ENCODE assay signal across 9 cellular contexts in the genomic region with DNA sequence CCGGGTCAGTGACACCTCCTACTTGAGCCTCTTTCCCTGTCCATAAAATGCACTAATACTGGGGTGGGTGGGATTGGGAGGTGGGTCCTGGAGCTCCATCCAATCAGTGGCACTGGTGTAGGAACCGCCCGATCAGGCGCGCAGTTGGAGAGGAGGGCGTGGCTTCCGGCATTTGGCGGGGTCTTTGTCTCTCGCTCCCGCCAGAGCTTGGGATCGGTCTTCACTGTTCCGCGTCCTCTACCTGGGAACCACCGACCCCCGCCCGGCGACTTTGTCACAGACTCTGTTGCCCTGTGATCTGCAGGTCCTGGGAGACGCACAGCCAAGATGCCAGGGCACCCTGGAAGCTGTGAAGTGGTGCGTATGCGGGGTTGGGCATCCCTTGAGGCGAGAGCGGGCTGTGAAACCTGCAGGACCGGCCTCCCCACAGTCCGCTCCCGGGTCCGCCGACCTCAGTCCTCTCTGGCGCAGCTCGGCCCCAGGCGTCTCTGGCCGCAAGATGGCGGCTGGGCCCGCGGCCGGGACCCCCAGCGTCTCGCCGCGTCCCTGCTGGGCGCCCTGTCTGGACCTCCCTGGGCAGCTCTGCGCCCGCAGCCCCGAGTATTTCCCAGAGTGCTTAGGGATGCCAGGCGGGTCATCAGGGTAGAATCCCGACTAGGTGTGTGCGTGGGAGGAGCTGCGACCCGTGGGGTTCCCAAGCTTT. TPM values are rescaled to one million over a fixed set of nuclear protein-coding genes. Genes with fewer than 3 reads are reported as not detected.
DNase-seq lines count a peak whose midpoint lies in the region; ATAC-seq and TF ChIP-seq lines count a peak whose summit lies in the region.
"Had no signal": no experiment of that assay in that cellular context is flagged by ENCODE, and none has a peak within 500 bp of the region (broad histone marks: within the 10 kb centered on the region; RNA-seq: fewer than 3 reads in every experiment).

No MANE protein-coding gene starts in this region.

- no peaks in the 10 kb centered on the region for H3K27me3 ChIP-seq in neuronal stem cell (ENCODE audit: control insufficient read depth in 3 of 3, insufficient read depth in 3 of 3, low read depth in 1 of 3, low read length in 3 of 3)

- no peak overlapping the region for H2BK5ac ChIP-seq in neuronal stem cell (ENCODE audit: low read length)

- H2BK15ac ChIP-seq in neuronal stem cell (ENCODE audit: low read length) = no peak overlapping the region

- peak overlapping the region; percentile 83 for H3K4me3 Mint-ChIP-seq in WTC11

- H4K8ac ChIP-seq in neuronal stem cell (ENCODE audit: low read depth, low read length) = peak overlapping the region; percentile 43

- H3K9ac ChIP-seq in neuronal stem cell (ENCODE audit: low read depth, low read length, poor library complexity) = peak overlapping the region; percentile 100

- no peak for TF ChIP-seq CTCF in NB4 (IDR thresholded peaks at IDR 0.05; ENCODE audit: low read depth, low read length)
- TF ChIP-seq CTCF in WTC11 (IDR thresholded peaks at IDR 0.05) = no peak

- H2BK120ac ChIP-seq in neuronal stem cell (ENCODE audit: low read depth, low read length) = no peak overlapping the region

- H3K4me3 ChIP-seq in NB4 (ENCODE audit: low read depth, low read length) (peak overlapping the region; percentile 86), neuronal stem cell (ENCODE audit: low read length in 2 of 2) (peak overlapping the region; percentile 90 to 95)

- H3K36me3 ChIP-seq in neuronal stem cell (replicated peaks in 1 of 2; ENCODE audit: control insufficient read depth in 2 of 2, insufficient read depth in 2 of 2, low read length in 2 of 2) = peaks cover 8 to 44% of the 10 kb centered on the region in 2 donors

- H2AK5ac ChIP-seq in neuronal stem cell (ENCODE audit: low read depth, low read length) = no peak overlapping the region

- WGBS in neuronal stem cell (ENCODE audit: extremely low coverage in 2 of 2, insufficient read length in 2 of 2, insufficient replicate concordance in 1 of 2), 2 donors = no CpG with 5 or more reads among the region's 48 CpGs

- peaks cover 3% of the 10 kb centered on the region for H3K79me1 ChIP-seq in neuronal stem cell (ENCODE audit: low read depth, low read length)

- peaks cover 11% of the 10 kb centered on the region for H3K27me3 Mint-ChIP-seq in WTC11 (ENCODE audit: low read depth)

- peaks cover 30% of the 10 kb centered on the region for H3K4me1 Mint-ChIP-seq in WTC11

- peak overlapping the region; percentile 100 for H3K18ac ChIP-seq in neuronal stem cell (ENCODE audit: low read length)

- H3K4me1 ChIP-seq in neuronal stem cell (ENCODE audit: control insufficient read depth in 2 of 2, insufficient read depth in 1 of 2, low read depth in 1 of 2, low read length in 2 of 2) = peaks cover 0 to 1% of the 10 kb centered on the region in 2 donors
- H3K4me1 ChIP-seq: Caco-2 had no signal

- peak overlapping the region; percentile 95 for H4K91ac ChIP-seq in neuronal stem cell (ENCODE audit: low read depth, low read length, poor library complexity)

- TF ChIP-seq POLR2A in NB4 (IDR thresholded peaks at IDR 0.05; ENCODE audit: extremely low read depth, insufficient read length) = peak; percentile 25

- peak overlapping the region; percentile 97 for H3K23ac ChIP-seq in neuronal stem cell (ENCODE audit: low read depth, low read length, poor library complexity)

- peak overlapping the region; percentile 58 for H3K4me2 ChIP-seq in neuronal stem cell (ENCODE audit: insufficient read depth, low read length, poor library complexity, severe bottlenecking)

- H3K36me3 Mint-ChIP-seq in WTC11 = peaks cover 41% of the 10 kb centered on the region

- DNase-seq in activated CD4-positive, alpha-beta T cell treated with anti-CD3 and anti-CD28 coated beads for 48 hours = peak; percentile 13
- DNase-seq in activated CD4-positive, alpha-beta T cell treated with anti-CD3 and anti-CD28 coated beads for 1 hour = no peak
- DNase-seq in NB4 (ENCODE audit: low read depth) = peak; percentile 94
- DNase-seq in WTC11 (ENCODE audit: low spot score) = peak; percentile 92
- peak; percentile 72 for DNase-seq in germinal center (ENCODE audit: low spot score)
- DNase-seq in neuronal stem cell (ENCODE audit: low spot score) = peak; percentile 81
- no peak for DNase-seq in DMS53 treated with DMSO at 0.1 percent for 48 hours (lab: John Stamatoyannopoulos, UW; ENCODE audit: unreplicated experiment)

- H2BK12ac ChIP-seq in neuronal stem cell (ENCODE audit: low read length) = no peak overlapping the region

- no peak overlapping the region for H3K4ac ChIP-seq in neuronal stem cell (ENCODE audit: low read length)

- peak overlapping the region; percentile 91 for H3K27ac Mint-ChIP-seq in WTC11

- H3K9me3 Mint-ChIP-seq in WTC11 = peaks cover 14% of the 10 kb centered on the region

- POLR2A ChIA-PET in WTC11 (lab: Charles Lee) = interaction anchor here (0.6 to 1.7 kb wide), 12 partner anchors 11 to 1239 kb away, joined by 3 to 29 read pairs (median 4); a partner anchor contains a TSS

- peak; percentile 92 for ATAC-seq in WTC11
- no peak for ATAC-seq in GM18519 (IDR thresholded peaks at IDR 0.05; ENCODE audit: low FRiP score, unreplicated experiment)

- H3K27ac ChIP-seq in neuronal stem cell (replicated peaks; ENCODE audit: low read length) = peak overlapping the region; percentile 98

- peak overlapping the region; percentile 95 for H2AFZ ChIP-seq in neuronal stem cell (ENCODE audit: low read length)

- H3K14ac ChIP-seq in neuronal stem cell (ENCODE audit: low read length) = peak overlapping the region; percentile 100

- peaks cover 12 to 69% of the 10 kb centered on the region in 2 donors for H3K9me3 ChIP-seq in neuronal stem cell (replicated peaks in 1 of 2; ENCODE audit: control insufficient read depth in 2 of 2, insufficient read depth in 1 of 2, low read depth in 1 of 2, low read length in 2 of 2)
- H3K9me3 ChIP-seq: Caco-2 had no signal

- CTCF ChIA-PET in WTC11 (lab: Charles Lee) = interaction anchor here (0.6 to 1.4 kb wide), 4 partner anchors 37 to 208 kb away, joined by 3 to 4 read pairs (median 4); a partner anchor contains a TSS

TF ChIP-seq in WTC11, 78 proteins besides CTCF, POLR2A, EP300 and RAD21 (continues in another document):
- TF ChIP-seq, protein P1, sequence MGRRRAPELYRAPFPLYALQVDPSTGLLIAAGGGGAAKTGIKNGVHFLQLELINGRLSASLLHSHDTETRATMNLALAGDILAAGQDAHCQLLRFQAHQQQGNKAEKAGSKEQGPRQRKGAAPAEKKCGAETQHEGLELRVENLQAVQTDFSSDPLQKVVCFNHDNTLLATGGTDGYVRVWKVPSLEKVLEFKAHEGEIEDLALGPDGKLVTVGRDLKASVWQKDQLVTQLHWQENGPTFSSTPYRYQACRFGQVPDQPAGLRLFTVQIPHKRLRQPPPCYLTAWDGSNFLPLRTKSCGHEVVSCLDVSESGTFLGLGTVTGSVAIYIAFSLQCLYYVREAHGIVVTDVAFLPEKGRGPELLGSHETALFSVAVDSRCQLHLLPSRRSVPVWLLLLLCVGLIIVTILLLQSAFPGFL (CRISPR knock-in tag; IDR thresholded peaks at IDR 0.05; ENCODE audit: borderline replicate concordance) = no peak
- TF ChIP-seq, protein P2, sequence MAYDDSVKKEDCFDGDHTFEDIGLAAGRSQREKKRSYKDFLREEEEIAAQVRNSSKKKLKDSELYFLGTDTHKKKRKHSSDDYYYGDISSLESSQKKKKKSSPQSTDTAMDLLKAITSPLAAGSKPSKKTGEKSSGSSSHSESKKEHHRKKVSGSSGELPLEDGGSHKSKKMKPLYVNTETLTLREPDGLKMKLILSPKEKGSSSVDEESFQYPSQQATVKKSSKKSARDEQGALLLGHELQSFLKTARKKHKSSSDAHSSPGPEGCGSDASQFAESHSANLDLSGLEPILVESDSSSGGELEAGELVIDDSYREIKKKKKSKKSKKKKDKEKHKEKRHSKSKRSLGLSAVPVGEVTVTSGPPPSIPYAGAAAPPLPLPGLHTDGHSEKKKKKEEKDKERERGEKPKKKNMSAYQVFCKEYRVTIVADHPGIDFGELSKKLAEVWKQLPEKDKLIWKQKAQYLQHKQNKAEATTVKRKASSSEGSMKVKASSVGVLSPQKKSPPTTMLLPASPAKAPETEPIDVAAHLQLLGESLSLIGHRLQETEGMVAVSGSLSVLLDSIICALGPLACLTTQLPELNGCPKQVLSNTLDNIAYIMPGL (CRISPR knock-in tag; IDR thresholded peaks at IDR 0.05) = peak; percentile 78; the same call in 1 of the 2 replicates
- TF ChIP-seq, protein P3, sequence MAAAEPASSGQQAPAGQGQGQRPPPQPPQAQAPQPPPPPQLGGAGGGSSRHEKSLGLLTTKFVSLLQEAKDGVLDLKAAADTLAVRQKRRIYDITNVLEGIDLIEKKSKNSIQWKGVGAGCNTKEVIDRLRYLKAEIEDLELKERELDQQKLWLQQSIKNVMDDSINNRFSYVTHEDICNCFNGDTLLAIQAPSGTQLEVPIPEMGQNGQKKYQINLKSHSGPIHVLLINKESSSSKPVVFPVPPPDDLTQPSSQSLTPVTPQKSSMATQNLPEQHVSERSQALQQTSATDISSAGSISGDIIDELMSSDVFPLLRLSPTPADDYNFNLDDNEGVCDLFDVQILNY (CRISPR knock-in tag; IDR thresholded peaks at IDR 0.05) = peak; percentile 82; the same call in 1 of the 2 replicates
- TF ChIP-seq ZNF416 (CRISPR knock-in tag; IDR thresholded peaks at IDR 0.05) (0 out of 2 replicates have a peak, but pooled peaks have one; percentile 60), ZNF121 (CRISPR knock-in tag; IDR thresholded peaks at IDR 0.05) (peak; percentile 72; the same call in 1 of the 2 replicates)
- TF ChIP-seq, protein P4, sequence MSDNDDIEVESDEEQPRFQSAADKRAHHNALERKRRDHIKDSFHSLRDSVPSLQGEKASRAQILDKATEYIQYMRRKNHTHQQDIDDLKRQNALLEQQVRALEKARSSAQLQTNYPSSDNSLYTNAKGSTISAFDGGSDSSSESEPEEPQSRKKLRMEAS (CRISPR knock-in tag; IDR thresholded peaks at IDR 0.05) = peak; percentile 30; the same call in 1 of the 2 replicates
- TF ChIP-seq, protein P5, sequence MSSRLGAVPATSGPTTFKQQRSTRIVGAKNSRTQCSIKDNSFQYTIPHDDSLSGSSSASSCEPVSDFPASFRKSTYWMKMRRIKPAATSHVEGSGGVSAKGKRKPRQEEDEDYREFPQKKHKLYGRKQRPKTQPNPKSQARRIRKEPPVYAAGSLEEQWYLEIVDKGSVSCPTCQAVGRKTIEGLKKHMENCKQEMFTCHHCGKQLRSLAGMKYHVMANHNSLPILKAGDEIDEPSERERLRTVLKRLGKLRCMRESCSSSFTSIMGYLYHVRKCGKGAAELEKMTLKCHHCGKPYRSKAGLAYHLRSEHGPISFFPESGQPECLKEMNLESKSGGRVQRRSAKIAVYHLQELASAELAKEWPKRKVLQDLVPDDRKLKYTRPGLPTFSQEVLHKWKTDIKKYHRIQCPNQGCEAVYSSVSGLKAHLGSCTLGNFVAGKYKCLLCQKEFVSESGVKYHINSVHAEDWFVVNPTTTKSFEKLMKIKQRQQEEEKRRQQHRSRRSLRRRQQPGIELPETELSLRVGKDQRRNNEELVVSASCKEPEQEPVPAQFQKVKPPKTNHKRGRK (CRISPR knock-in tag; IDR thresholded peaks at IDR 0.05; ENCODE audit: borderline replicate concordance) = no peak

RNA-seq across cellular contexts. Expression of a gene that starts 41.6 kb away (rescaled TPM):
- 32.2 to 38.0 TPM (median 32.6 TPM) in 3 replicates for total RNA-seq in WTC11 (2021)
- 35.6 TPM for polyA plus RNA-seq in neuronal stem cell (2013, experiment 1 of 2)
- polyA plus RNA-seq in neuronal stem cell (2013, experiment 2 of 2) = 38.9 TPM
- total RNA-seq: Caco-2 had no signal

Comparison
In these comparisons a context has a peak if more than half of its experiments do, and no peak if none do; other contexts are left out.
1. DNase-seq: peak in activated CD4-positive, alpha-beta T cell treated with anti-CD3 and anti-CD28 coated beads for 48 hours (single experiment), NB4 (single experiment), WTC11 (single experiment), germinal center (single experiment) and neuronal stem cell (single experiment); none in activated CD4-positive, alpha-beta T cell treated with anti-CD3 and anti-CD28 coated beads for 1 hour (single experiment) and DMS53 treated with DMSO at 0.1 percent for 48 hours (single experiment).